34 cellular contexts compared by ENCODE assay signal in genomic region chr20:1479831-1480595, GRCh38. TPM values are rescaled to one million over a fixed set of nuclear protein-coding genes. Genes with fewer than 3 reads are reported as not detected.
"Had no signal": no experiment of that assay in that cellular context is flagged by ENCODE, and none has a peak within 500 bp of the region (broad histone marks: within the 10 kb centered on the region; RNA-seq: fewer than 3 reads in every experiment).

No MANE protein-coding gene starts in this region.

- H3K4me1 ChIP-seq: adrenal gland, ascending aorta, uterus had no signal

- H3K27me3 ChIP-seq: ascending aorta, uterus had no signal

- ATAC-seq: esophagus mucosa; heart right ventricle; left lung; sciatic nerve; stimulated activated effector memory CD8-positive, alpha-beta T cell treated with anti-CD3 and anti-CD28 coated beads, Interleukin-12 subunit alpha, Interleukin-12 subunit beta, amount 100 ng/mL, for 72 hours; WTC11 had no signal

- H3K4me3 Mint-ChIP-seq: activated naive CD4-positive, alpha-beta T cell treated with anti-CD3 and anti-CD28 coated beads for 36 hours; activated naive CD8-positive, alpha-beta T cell treated with anti-CD3 and anti-CD28 coated beads for 36 hours; activated T-helper 1 cell treated with anti-CD3 and anti-CD28 coated beads, Interleukin-12 subunit alpha, Interleukin-12 subunit beta, Interleukin-2, Interleukin-4 antibody, amounts not matched to agents 30 ng/mL and 10 ng/mL and 1 ng/mL, durations not matched to agents 14 hours and 24 hours and 36 hours; brain; nephron; stimulated activated effector memory CD8-positive, alpha-beta T cell treated with anti-CD3 and anti-CD28 coated beads, Interleukin-12 subunit alpha, Interleukin-12 subunit beta, amount 100 ng/mL, for 72 hours; stimulated activated naive CD8-positive, alpha-beta T cell treated with anti-CD3 and anti-CD28 coated beads, Interleukin-15, Interleukin-2, amounts not matched to agents 100 ng/mL and 50 ng/mL, for 24 hours; T-helper 1 cell treated with Interleukin-12 subunit alpha and Interleukin-12 subunit beta and Interleukin-4 antibody, amounts not matched to agents 30 μg/mL and 1 μg/mL, for 36 hours; type B pancreatic cell; WTC11 had no signal

- H3K27ac Mint-ChIP-seq: activated naive CD4-positive, alpha-beta T cell treated with anti-CD3 and anti-CD28 coated beads for 36 hours; activated naive CD8-positive, alpha-beta T cell treated with anti-CD3 and anti-CD28 coated beads for 36 hours; activated T-helper 1 cell treated with anti-CD3 and anti-CD28 coated beads, Interleukin-12 subunit alpha, Interleukin-12 subunit beta, Interleukin-2, Interleukin-4 antibody, amounts not matched to agents 30 ng/mL and 10 ng/mL and 1 ng/mL, durations not matched to agents 14 hours and 24 hours and 36 hours; brain; nephron; stimulated activated effector memory CD8-positive, alpha-beta T cell treated with anti-CD3 and anti-CD28 coated beads, Interleukin-12 subunit alpha, Interleukin-12 subunit beta, amount 100 ng/mL, for 72 hours; stimulated activated naive CD8-positive, alpha-beta T cell treated with anti-CD3 and anti-CD28 coated beads, Interleukin-15, Interleukin-2, amounts not matched to agents 100 ng/mL and 50 ng/mL, for 24 hours; T-helper 1 cell treated with Interleukin-12 subunit alpha and Interleukin-12 subunit beta and Interleukin-4 antibody, amounts not matched to agents 30 μg/mL and 1 μg/mL, for 36 hours; type B pancreatic cell; WTC11 had no signal

- DNase-seq: activated CD4-positive, alpha-beta T cell treated with anti-CD3 and anti-CD28 coated beads for 1 hour; activated CD4-positive, alpha-beta T cell treated with anti-CD3 and anti-CD28 coated beads, Interleukin-2, amount 50 U/mL, for 1 hour; activated CD8-positive, alpha-beta memory T cell treated with anti-CD3 and anti-CD28 coated beads, Interleukin-2, amount 50 U/mL, for 4 hours; activated effector memory CD4-positive, alpha-beta T cell treated with anti-CD3 and anti-CD28 coated beads, Interleukin-2, amount 50 U/mL, for 16 hours; activated naive CD4-positive, alpha-beta T cell treated with anti-CD3 and anti-CD28 coated beads for 36 hours; activated naive CD8-positive, alpha-beta T cell treated with anti-CD3 and anti-CD28 coated beads for 36 hours; activated T-cell treated with anti-CD3 and anti-CD28 coated beads, Interleukin-2, amount 50 U/mL, for 1 hour; adrenal gland; dorsolateral prefrontal cortex; effector memory CD4-positive, alpha-beta T cell; foreskin melanocyte; heart right ventricle; kidney glomerular epithelial cell; left lung; stimulated activated CD4-positive, alpha-beta T cell treated with anti-CD3 and anti-CD28 coated beads, Interleukin-4, amount 100 ng/mL, for 24 hours; T1000; uterus had no signal

- H3K27ac ChIP-seq: adrenal gland, ascending aorta, coronary artery, dorsolateral prefrontal cortex, heart right ventricle, left lung, thoracic aorta, uterus had no signal

- H3K36me3 ChIP-seq: adrenal gland, ascending aorta, thoracic aorta, uterus had no signal

- H3K4me1 Mint-ChIP-seq: brain; nephron; stimulated activated effector memory CD8-positive, alpha-beta T cell treated with anti-CD3 and anti-CD28 coated beads, Interleukin-12 subunit alpha, Interleukin-12 subunit beta, amount 100 ng/mL, for 72 hours had no signal

- H3K9me3 ChIP-seq: adrenal gland, ascending aorta, heart right ventricle, left lung, thoracic aorta, uterus had no signal

- H3K36me3 Mint-ChIP-seq: activated naive CD8-positive, alpha-beta T cell treated with anti-CD3 and anti-CD28 coated beads for 36 hours; brain; stimulated activated effector memory CD8-positive, alpha-beta T cell treated with anti-CD3 and anti-CD28 coated beads, Interleukin-12 subunit alpha, Interleukin-12 subunit beta, amount 100 ng/mL, for 72 hours; type B pancreatic cell; WTC11 had no signal

- H3K9me3 Mint-ChIP-seq: activated naive CD4-positive, alpha-beta T cell treated with anti-CD3 and anti-CD28 coated beads for 36 hours; activated naive CD8-positive, alpha-beta T cell treated with anti-CD3 and anti-CD28 coated beads for 36 hours; activated T-helper 1 cell treated with anti-CD3 and anti-CD28 coated beads, Interleukin-12 subunit alpha, Interleukin-12 subunit beta, Interleukin-2, Interleukin-4 antibody, amounts not matched to agents 30 ng/mL and 10 ng/mL and 1 ng/mL, durations not matched to agents 14 hours and 24 hours and 36 hours; brain; nephron; stimulated activated effector memory CD8-positive, alpha-beta T cell treated with anti-CD3 and anti-CD28 coated beads, Interleukin-12 subunit alpha, Interleukin-12 subunit beta, amount 100 ng/mL, for 72 hours; stimulated activated naive CD8-positive, alpha-beta T cell treated with anti-CD3 and anti-CD28 coated beads, Interleukin-15, Interleukin-2, amounts not matched to agents 100 ng/mL and 50 ng/mL, for 24 hours; T-helper 1 cell treated with Interleukin-12 subunit alpha and Interleukin-12 subunit beta and Interleukin-4 antibody, amounts not matched to agents 30 μg/mL and 1 μg/mL, for 36 hours; type B pancreatic cell; WTC11 had no signal

- H3K4me3 ChIP-seq: adrenal gland, ascending aorta, coronary artery, dorsolateral prefrontal cortex, heart right ventricle, left lung, lung, skin epidermis, thoracic aorta, uterus had no signal

RNA-seq across cellular contexts. Expression of gene SIRPB2, which starts 11.2 kb away (rescaled TPM):
- total RNA-seq: activated CD8-positive, alpha-beta memory T cell treated with anti-CD3 and anti-CD28 coated beads for 36 hours; activated naive CD4-positive, alpha-beta T cell treated with anti-CD3 and anti-CD28 coated beads for 36 hours; activated naive CD8-positive, alpha-beta T cell treated with anti-CD3 and anti-CD28 coated beads for 36 hours; activated T-helper 1 cell treated with anti-CD3 and anti-CD28 coated beads, Interleukin-12 subunit alpha, Interleukin-12 subunit beta, Interleukin-2, Interleukin-4 antibody, amounts not matched to agents 30 ng/mL and 10 ng/mL and 1 ng/mL, durations not matched to agents 14 hours and 24 hours and 36 hours; osteocyte; WTC11 had no signal
